Comparison of ENCODE assay signal across 9 cellular contexts in genomic region chr14:99809376-99809775, GRCh38. TPM values are rescaled to one million over a fixed set of nuclear protein-coding genes. Genes with fewer than 3 reads are reported as not detected.
DNase-seq lines count a peak whose midpoint lies in the region; ATAC-seq and TF ChIP-seq lines count a peak whose summit lies in the region.
"Had no signal": no experiment of that assay in that cellular context is flagged by ENCODE, and none has a peak within 500 bp of the region (broad histone marks: within the 10 kb centered on the region; RNA-seq: fewer than 3 reads in every experiment).

No MANE protein-coding gene starts in this region.

- H3K79me2 ChIP-seq in mammary epithelial cell (ENCODE audit: insufficient read depth, low read length), result no peaks in the 10 kb centered on the region

- in situ Hi-C loops in mammary epithelial cell (cut with MboI; ENCODE audit: low sequenced_read_pairs in 2 of 2), result no loop called here

- H3K27ac ChIP-seq in mammary epithelial cell (ENCODE audit: insufficient read depth, low read depth, low read length) (no peak overlapping the region), endodermal cell (ENCODE audit: low read depth, low read length) (no peak overlapping the region)

- peak; percentile 65 for DNase-seq in MCF 10A (ENCODE audit: unreplicated experiment)
- no peak for DNase-seq in mammary epithelial cell
- peak; percentile 97 for DNase-seq in fibroblast of villous mesenchyme (ENCODE audit: low read depth)
- peak; percentile 39 for DNase-seq in omental fat pad (ENCODE audit: low spot score)
- no peak for DNase-seq in activated CD4-positive, alpha-beta memory T cell treated with anti-CD3 and anti-CD28 coated beads, Interleukin-2, amount 10 ng/mL, durations not matched to agents 7 days and 5 days
- no peak for DNase-seq in endodermal cell
- DNase-seq: central memory CD4-positive, alpha-beta T cell had no signal

- H3K27ac Mint-ChIP-seq in MCF 10A (ENCODE audit: low read depth, unreplicated experiment) (no peak overlapping the region), endodermal cell (no peak overlapping the region)
- H3K27ac Mint-ChIP-seq in activated CD4-positive, alpha-beta memory T cell treated with anti-CD3 and anti-CD28 coated beads, Interleukin-2, amount 10 ng/mL, durations not matched to agents 7 days and 5 days, result no peak overlapping the region

- H3K9ac ChIP-seq in mammary epithelial cell (ENCODE audit: insufficient read depth, low read length) (no peak overlapping the region), endodermal cell (ENCODE audit: extremely low read depth, low read length, poor library complexity, severe bottlenecking) (no peak overlapping the region)

- H3K27me3 ChIP-seq in mammary epithelial cell (ENCODE audit: insufficient read depth, low read length), result peaks cover 22% of the 10 kb centered on the region
- no peaks in the 10 kb centered on the region for H3K27me3 ChIP-seq in endodermal cell (ENCODE audit: control insufficient read depth, insufficient read depth, low read length, poor library complexity, severe bottlenecking)

- no peaks in the 10 kb centered on the region for H3K4me1 ChIP-seq in mammary epithelial cell (ENCODE audit: insufficient read depth, low read length)
- H3K4me1 ChIP-seq in endodermal cell (ENCODE audit: control insufficient read depth, insufficient read depth, low read length), result no peaks in the 10 kb centered on the region

- ATAC-seq in omental fat pad (ENCODE audit: low FRiP score) (peak; percentile 92), GM18520 (IDR thresholded peaks at IDR 0.05; ENCODE audit: unreplicated experiment) (no peak), HG02884 (IDR thresholded peaks at IDR 0.05; ENCODE audit: unreplicated experiment) (no peak)

- H3K9me3 ChIP-seq in mammary epithelial cell (replicated peaks; ENCODE audit: insufficient read depth, low read length), result no peaks in the 10 kb centered on the region
- H3K9me3 ChIP-seq in endodermal cell (ENCODE audit: control insufficient read depth, low read length), result no peaks in the 10 kb centered on the region

- H3K27me3 Mint-ChIP-seq in MCF 10A (ENCODE audit: insufficient read depth, unreplicated experiment), result no peaks in the 10 kb centered on the region
- H3K27me3 Mint-ChIP-seq in activated CD4-positive, alpha-beta memory T cell treated with anti-CD3 and anti-CD28 coated beads, Interleukin-2, amount 10 ng/mL, durations not matched to agents 7 days and 5 days, result peaks cover 24% of the 10 kb centered on the region
- H3K27me3 Mint-ChIP-seq in endodermal cell (ENCODE audit: insufficient read depth), result no peaks in the 10 kb centered on the region

- dilution Hi-C loops in mammary epithelial cell (cut with HindIII; ENCODE audit: low sequenced_read_pairs), result no loop called here

- 78% methylated on average over 8 of the region's 9 CpGs for WGBS in mammary epithelial cell (ENCODE audit: low coverage, missing lambda C conversion rate)
- 92 to 96% methylated on average over 6 to 9 of the region's 9 CpGs for WGBS in endodermal cell (ENCODE audit: insufficient coverage in 1 of 2, insufficient read length in 1 of 2), 2 experiments

- H3K4me3 Mint-ChIP-seq in MCF 10A (ENCODE audit: unreplicated experiment) (no peak overlapping the region), endodermal cell (no peak overlapping the region)
- no peak overlapping the region for H3K4me3 Mint-ChIP-seq in activated CD4-positive, alpha-beta memory T cell treated with anti-CD3 and anti-CD28 coated beads, Interleukin-2, amount 10 ng/mL, durations not matched to agents 7 days and 5 days

- BruUV-seq in MCF 10A (replicated peaks; lab: Mats Ljungman, UMichigan), result no TSS peak
- BruUV-seq in mammary epithelial cell (replicated peaks; lab: Mats Ljungman, UMichigan), result no TSS peak

- no peaks in the 10 kb centered on the region for H4K20me1 ChIP-seq in mammary epithelial cell (ENCODE audit: insufficient read depth, low read length)

- no peak for TF ChIP-seq CTCF in MCF 10A (IDR thresholded peaks at IDR 0.05; ENCODE audit: unreplicated experiment)
- no peak for TF ChIP-seq CTCF in mammary epithelial cell (conservative IDR thresholded peaks at IDR 0.05 in 1 of 2, IDR thresholded peaks at IDR 0.05 in 1 of 2; ENCODE audit: extremely low read depth in 1 of 2, insufficient read depth in 1 of 2, low read depth in 1 of 2, low read length in 2 of 2)
- TF ChIP-seq CTCF in fibroblast of villous mesenchyme (IDR thresholded peaks at IDR 0.05; ENCODE audit: insufficient read depth, low read depth, low read length), result no peak
- TF ChIP-seq CTCF in omental fat pad (IDR thresholded peaks at IDR 0.05), result no peak
- no peak for TF ChIP-seq CTCF in endodermal cell (conservative IDR thresholded peaks at IDR 0.05)

- no peak overlapping the region for H2AFZ ChIP-seq in mammary epithelial cell (ENCODE audit: low read depth, low read length)

- H3K4me3 ChIP-seq in mammary epithelial cell (replicated peaks in 1 of 3; ENCODE audit: insufficient read depth in 1 of 3, low read depth in 2 of 3, low read length in 3 of 3) (no peak overlapping the region), fibroblast of villous mesenchyme (ENCODE audit: low read depth, low read length) (no peak overlapping the region), endodermal cell (ENCODE audit: low read length) (no peak overlapping the region)

- H3K36me3 ChIP-seq in mammary epithelial cell (ENCODE audit: insufficient read depth, low read length) (no peaks in the 10 kb centered on the region), endodermal cell (ENCODE audit: control insufficient read depth, insufficient read depth, low read length) (no peaks in the 10 kb centered on the region)

- CTCF ChIA-PET in MCF 10A (lab: Yijun Ruan, JAX) (interaction anchor here (0.5 to 1.4 kb wide), 4 partner anchors 12 to 111 kb away, joined by 3 to 4 read pairs (median 3); no protein-coding TSS in a partner anchor), mammary epithelial cell (lab: Charles Lee; ENCODE audit: low non-redundant PET) (no interaction called here)
- CTCF ChIA-PET in activated CD4-positive, alpha-beta memory T cell treated with anti-CD3 and anti-CD28 coated beads, Interleukin-2, amount 10 ng/mL, durations not matched to agents 7 days and 5 days (lab: Charles Lee), result no interaction called here

- no peaks in the 10 kb centered on the region for H3K9me3 Mint-ChIP-seq in MCF 10A (ENCODE audit: unreplicated experiment)
- no peaks in the 10 kb centered on the region for H3K9me3 Mint-ChIP-seq in activated CD4-positive, alpha-beta memory T cell treated with anti-CD3 and anti-CD28 coated beads, Interleukin-2, amount 10 ng/mL, durations not matched to agents 7 days and 5 days
- no peaks in the 10 kb centered on the region for H3K9me3 Mint-ChIP-seq in endodermal cell

- intact Hi-C loops in MCF 10A (cut with micrococcal nuclease), result no loop called here
- intact Hi-C loops in mammary epithelial cell (cut with micrococcal nuclease), result no loop called here

- H3K4me1 Mint-ChIP-seq in MCF 10A (ENCODE audit: insufficient read depth, unreplicated experiment), result no peaks in the 10 kb centered on the region
- H3K4me1 Mint-ChIP-seq in activated CD4-positive, alpha-beta memory T cell treated with anti-CD3 and anti-CD28 coated beads, Interleukin-2, amount 10 ng/mL, durations not matched to agents 7 days and 5 days, result no peaks in the 10 kb centered on the region
- H3K4me1 Mint-ChIP-seq in endodermal cell, result peaks cover 13% of the 10 kb centered on the region

- POLR2A ChIA-PET in MCF 10A (lab: Yijun Ruan, JAX), result no interaction called here
- POLR2A ChIA-PET in activated CD4-positive, alpha-beta memory T cell treated with anti-CD3 and anti-CD28 coated beads, Interleukin-2, amount 10 ng/mL, durations not matched to agents 7 days and 5 days (lab: Charles Lee), result no interaction called here

- H3K4me2 ChIP-seq in mammary epithelial cell (ENCODE audit: insufficient read depth, low read depth, low read length), result no peak overlapping the region

- no peaks in the 10 kb centered on the region for H3K36me3 Mint-ChIP-seq in MCF 10A (ENCODE audit: insufficient read depth, unreplicated experiment)
- H3K36me3 Mint-ChIP-seq in activated CD4-positive, alpha-beta memory T cell treated with anti-CD3 and anti-CD28 coated beads, Interleukin-2, amount 10 ng/mL, durations not matched to agents 7 days and 5 days (ENCODE audit: low read depth), result no peaks in the 10 kb centered on the region
- H3K36me3 Mint-ChIP-seq in endodermal cell (ENCODE audit: low read depth), result no peaks in the 10 kb centered on the region

RNA-seq across cellular contexts. Expression of gene EML1, which starts 16.2 kb away (rescaled TPM):
- total RNA-seq in MCF 10A (2022) (9.5 and 11.6 TPM in 2 replicates), mammary epithelial cell (1 to 10 TPM; 2.8 to 4.2 TPM), fibroblast of villous mesenchyme (23.8 and 34.5 TPM in 2 replicates), omental fat pad (10 to 100 TPM; 33.2 to 88.0 (median 43.5) TPM), endodermal cell (10 to 100 TPM; 25.0 to 31.4 TPM)
- 0.42 TPM for polyA plus RNA-seq in mammary epithelial cell
- 46.5 TPM for polyA minus RNA-seq in mammary epithelial cell
- not detected for total RNA-seq in activated CD4-positive, alpha-beta memory T cell treated with anti-CD3 and anti-CD28 coated beads, Interleukin-2, amount 10 ng/mL, durations not matched to agents 7 days and 5 days
- polyA plus RNA-seq in endodermal cell (2013, experiment 1 of 2), result 39.1 TPM
- 38.7 TPM for polyA plus RNA-seq in endodermal cell (2013, experiment 2 of 2)

Comparison
In these comparisons a context has a peak if more than half of its experiments do, and no peak if none do; other contexts are left out.
1. DNase-seq: peak in MCF 10A (single experiment), fibroblast of villous mesenchyme (single experiment) and omental fat pad (single experiment); none in mammary epithelial cell (single experiment), activated CD4-positive, alpha-beta memory T cell treated with anti-CD3 and anti-CD28 coated beads, Interleukin-2, amount 10 ng/mL, durations not matched to agents 7 days and 5 days (single experiment) and endodermal cell (single experiment).